In the genomic region with DNA sequence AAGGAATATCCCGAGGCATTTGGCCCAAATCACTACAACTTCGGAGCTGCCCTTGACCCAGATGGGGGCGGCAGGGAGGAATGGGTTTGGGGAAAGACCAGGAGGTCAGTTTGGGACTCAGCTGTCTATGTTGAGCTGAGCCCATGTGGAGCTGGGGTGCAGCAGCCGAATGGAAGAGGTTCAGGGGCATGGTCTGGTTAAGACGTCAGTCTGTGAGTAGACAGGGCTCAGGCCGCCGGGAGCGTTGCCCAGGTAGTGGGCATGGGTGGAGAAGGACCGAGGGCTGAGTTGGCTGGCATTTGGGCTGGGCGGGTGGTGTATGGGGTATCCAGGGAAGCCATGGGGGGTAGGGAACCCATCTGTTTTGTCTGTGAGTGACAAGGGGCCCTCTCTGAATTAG, we compare ENCODE assay signal across 16 cellular contexts. TPM values are rescaled to one million over a fixed set of nuclear protein-coding genes. Genes with fewer than 3 reads are reported as not detected.
A peak's percentile ranks its signal among the peaks of the same experiment; 100 is the strongest.
DNase-seq lines count a peak whose midpoint lies in the region; ATAC-seq and TF ChIP-seq lines count a peak whose summit lies in the region.
"Had no signal": no experiment of that assay in that cellular context is flagged by ENCODE, and none has a peak within 500 bp of the region (broad histone marks: within the 10 kb centered on the region; RNA-seq: fewer than 3 reads in every experiment).

No MANE protein-coding gene starts in this region.

- TF ChIP-seq CTCF in CD8-positive, alpha-beta T cell (IDR thresholded peaks at IDR 0.05) = no peak
- TF ChIP-seq CTCF in sigmoid colon (IDR thresholded peaks at IDR 0.05) = no peak

- H3K36me3 ChIP-seq in CD8-positive, alpha-beta T cell (ENCODE audit: insufficient read depth, low read length) = peaks cover 87% of the 10 kb centered on the region
- peaks cover 51 to 100% (median 84%) of the 10 kb centered on the region in 4 donors for H3K36me3 ChIP-seq in sigmoid colon
- H3K36me3 ChIP-seq in MG63 = peaks cover 82% of the 10 kb centered on the region

- peak overlapping the region; percentile 60 for H3K27ac Mint-ChIP-seq in activated naive CD4-positive, alpha-beta T cell treated with anti-CD3 and anti-CD28 coated beads, Interleukin-2, amount 10 ng/mL, durations not matched to agents 7 days and 5 days
- H3K27ac Mint-ChIP-seq in activated naive CD4-positive, alpha-beta T cell treated with anti-CD3 and anti-CD28 coated beads, Interleukin-2, amount 50 U/mL, for 72 hours = peak overlapping the region in 1 of 2 donors; percentile 69
- H3K27ac Mint-ChIP-seq in CD8-positive, alpha-beta T cell = peak overlapping the region; percentile 56
- peak overlapping the region; percentile 3 for H3K27ac Mint-ChIP-seq in activated T-helper 2 cell treated with anti-CD3 and anti-CD28 coated beads, Interferon-gamma antibody, Interleukin-2, Interleukin-4, amounts not matched to agents 10 μg/mL and 5 μg/mL and 100 μg/mL, durations not matched to agents 14 hours and 24 hours and 36 hours
- H3K27ac Mint-ChIP-seq: GM23338 had no signal

- H3K27me3 ChIP-seq in CD8-positive, alpha-beta T cell (ENCODE audit: insufficient read depth, low read length) = no peaks in the 10 kb centered on the region
- H3K27me3 ChIP-seq in sigmoid colon = no peaks in the 10 kb centered on the region
- H3K27me3 ChIP-seq in MG63 = no peaks in the 10 kb centered on the region
- H3K27me3 ChIP-seq: Peyer's patch had no signal

- peaks cover 58% of the 10 kb centered on the region for H3K36me3 Mint-ChIP-seq in activated naive CD4-positive, alpha-beta T cell treated with anti-CD3 and anti-CD28 coated beads, Interleukin-2, amount 10 ng/mL, durations not matched to agents 7 days and 5 days
- H3K36me3 Mint-ChIP-seq in activated naive CD4-positive, alpha-beta T cell treated with anti-CD3 and anti-CD28 coated beads, Interleukin-2, amount 50 U/mL, for 72 hours = peaks cover 23 to 33% of the 10 kb centered on the region in 2 donors
- H3K36me3 Mint-ChIP-seq in CD8-positive, alpha-beta T cell = peaks cover 79% of the 10 kb centered on the region
- peaks cover 74% of the 10 kb centered on the region for H3K36me3 Mint-ChIP-seq in activated T-helper 2 cell treated with anti-CD3 and anti-CD28 coated beads, Interferon-gamma antibody, Interleukin-2, Interleukin-4, amounts not matched to agents 10 μg/mL and 5 μg/mL and 100 μg/mL, durations not matched to agents 14 hours and 24 hours and 36 hours (ENCODE audit: low read depth)

- no peak overlapping the region for H3K4me3 ChIP-seq in CD8-positive, alpha-beta T cell (ENCODE audit: low read depth, low read length)
- H3K4me3 ChIP-seq in sigmoid colon = no peak overlapping the region
- H3K4me3 ChIP-seq in MG63 = no peak overlapping the region
- H3K4me3 ChIP-seq: GM23338, Peyer's patch had no signal

- 92 to 95% methylated on average over 10 of the region's 10 CpGs for WGBS in sigmoid colon, 2 donors

- no peaks in the 10 kb centered on the region for H3K27me3 Mint-ChIP-seq in activated naive CD4-positive, alpha-beta T cell treated with anti-CD3 and anti-CD28 coated beads, Interleukin-2, amount 10 ng/mL, durations not matched to agents 7 days and 5 days
- no peaks in the 10 kb centered on the region for H3K27me3 Mint-ChIP-seq in CD8-positive, alpha-beta T cell (ENCODE audit: low read depth)
- H3K27me3 Mint-ChIP-seq in activated T-helper 2 cell treated with anti-CD3 and anti-CD28 coated beads, Interferon-gamma antibody, Interleukin-2, Interleukin-4, amounts not matched to agents 10 μg/mL and 5 μg/mL and 100 μg/mL, durations not matched to agents 14 hours and 24 hours and 36 hours (ENCODE audit: low read depth) = no peaks in the 10 kb centered on the region

- no peak overlapping the region for H3K27ac ChIP-seq in CD8-positive, alpha-beta T cell (ENCODE audit: low read depth, low read length)
- H3K27ac ChIP-seq in sigmoid colon = no peak overlapping the region
- H3K27ac ChIP-seq: Peyer's patch had no signal

- peaks cover 6% of the 10 kb centered on the region for H3K4me1 Mint-ChIP-seq in activated naive CD4-positive, alpha-beta T cell treated with anti-CD3 and anti-CD28 coated beads, Interleukin-2, amount 10 ng/mL, durations not matched to agents 7 days and 5 days
- H3K4me1 Mint-ChIP-seq in CD8-positive, alpha-beta T cell (ENCODE audit: low read depth) = peaks cover 19% of the 10 kb centered on the region
- no peaks in the 10 kb centered on the region for H3K4me1 Mint-ChIP-seq in activated T-helper 2 cell treated with anti-CD3 and anti-CD28 coated beads, Interferon-gamma antibody, Interleukin-2, Interleukin-4, amounts not matched to agents 10 μg/mL and 5 μg/mL and 100 μg/mL, durations not matched to agents 14 hours and 24 hours and 36 hours (ENCODE audit: low read depth)
- H3K4me1 Mint-ChIP-seq: GM23338 had no signal

- TF ChIP-seq POLR2A in sigmoid colon (IDR thresholded peaks at IDR 0.05) = no peak

- POLR2A ChIA-PET in CD8-positive, alpha-beta T cell (lab: Charles Lee) = interaction anchor here (1.2 kb wide), 1 partner anchor 19 kb away, joined by 3 read pairs; no protein-coding TSS in a partner anchor

- intact Hi-C loops in CD8-positive, alpha-beta T cell (cut with DNase I, micrococcal nuclease) = no loop called here
- intact Hi-C loops in activated T-helper 2 cell treated with anti-CD3 and anti-CD28 coated beads, Interferon-gamma antibody, Interleukin-2, Interleukin-4, amounts not matched to agents 10 μg/mL and 5 μg/mL and 100 μg/mL, durations not matched to agents 14 hours and 24 hours and 36 hours (cut with micrococcal nuclease) = no loop called here
- intact Hi-C loops in sigmoid colon (cut with DNase I) = no loop called here

- DNase-seq in activated naive CD4-positive, alpha-beta T cell treated with anti-CD3 and anti-CD28 coated beads, Interleukin-2, amount 10 ng/mL, durations not matched to agents 7 days and 5 days = no peak
- DNase-seq in activated naive CD4-positive, alpha-beta T cell treated with anti-CD3 and anti-CD28 coated beads, Interleukin-2, amount 50 U/mL, for 72 hours (ENCODE audit: low spot score in 2 of 2) = no peak
- DNase-seq in CD8-positive, alpha-beta T cell = no peak
- no peak for DNase-seq in activated T-helper 2 cell treated with anti-CD3 and anti-CD28 coated beads, Interferon-gamma antibody, Interleukin-2, Interleukin-4, amounts not matched to agents 10 μg/mL and 5 μg/mL and 100 μg/mL, durations not matched to agents 14 hours and 24 hours and 36 hours (ENCODE audit: low spot score)
- DNase-seq in sigmoid colon = peak; percentile 62
- DNase-seq in epidermal melanocyte (ENCODE audit: insufficient read length, low spot score) = no peak
- DNase-seq in SIG-M5 (lab: John Stamatoyannopoulos, UW) = no peak
- DNase-seq in MG63 = no peak
- DNase-seq: AML-193, DMS 273 treated with DMSO at 0.1 percent for 48 hours, NCI-H1436 treated with DMSO at 0.1 percent for 48 hours, NCI-H2081, NCI-H510A treated with DMSO at 0.1 percent for 48 hours, Peyer's patch had no signal

- H3K9me3 Mint-ChIP-seq in activated naive CD4-positive, alpha-beta T cell treated with anti-CD3 and anti-CD28 coated beads, Interleukin-2, amount 10 ng/mL, durations not matched to agents 7 days and 5 days = no peaks in the 10 kb centered on the region
- H3K9me3 Mint-ChIP-seq in activated naive CD4-positive, alpha-beta T cell treated with anti-CD3 and anti-CD28 coated beads, Interleukin-2, amount 50 U/mL, for 72 hours = no peaks in the 10 kb centered on the region
- H3K9me3 Mint-ChIP-seq in CD8-positive, alpha-beta T cell = no peaks in the 10 kb centered on the region
- no peaks in the 10 kb centered on the region for H3K9me3 Mint-ChIP-seq in activated T-helper 2 cell treated with anti-CD3 and anti-CD28 coated beads, Interferon-gamma antibody, Interleukin-2, Interleukin-4, amounts not matched to agents 10 μg/mL and 5 μg/mL and 100 μg/mL, durations not matched to agents 14 hours and 24 hours and 36 hours
- H3K9me3 Mint-ChIP-seq: GM23338 had no signal

- H3K4me1 ChIP-seq in CD8-positive, alpha-beta T cell (ENCODE audit: insufficient read depth, low read length) = peaks cover 17% of the 10 kb centered on the region
- H3K4me1 ChIP-seq in sigmoid colon = no peaks in the 10 kb centered on the region
- H3K4me1 ChIP-seq: Peyer's patch had no signal

- no peaks in the 10 kb centered on the region for H3K9me3 ChIP-seq in CD8-positive, alpha-beta T cell (ENCODE audit: low read length)
- no peaks in the 10 kb centered on the region for H3K9me3 ChIP-seq in sigmoid colon
- H3K9me3 ChIP-seq in MG63 = no peaks in the 10 kb centered on the region
- H3K9me3 ChIP-seq: Peyer's patch had no signal

- ATAC-seq in activated naive CD4-positive, alpha-beta T cell treated with anti-CD3 and anti-CD28 coated beads, Interleukin-2, amount 50 U/mL, for 72 hours = no peak
- no peak for ATAC-seq in CD8-positive, alpha-beta T cell
- ATAC-seq: GM23338 had no signal

- no peak overlapping the region for H3K4me3 Mint-ChIP-seq in activated naive CD4-positive, alpha-beta T cell treated with anti-CD3 and anti-CD28 coated beads, Interleukin-2, amount 10 ng/mL, durations not matched to agents 7 days and 5 days
- H3K4me3 Mint-ChIP-seq in CD8-positive, alpha-beta T cell = no peak overlapping the region
- no peak overlapping the region for H3K4me3 Mint-ChIP-seq in activated T-helper 2 cell treated with anti-CD3 and anti-CD28 coated beads, Interferon-gamma antibody, Interleukin-2, Interleukin-4, amounts not matched to agents 10 μg/mL and 5 μg/mL and 100 μg/mL, durations not matched to agents 14 hours and 24 hours and 36 hours (ENCODE audit: low read depth)
- H3K4me3 Mint-ChIP-seq: GM23338 had no signal

- CTCF ChIA-PET in activated naive CD4-positive, alpha-beta T cell treated with anti-CD3 and anti-CD28 coated beads, Interleukin-2, amount 10 ng/mL, durations not matched to agents 7 days and 5 days (lab: Charles Lee) = no interaction called here
- CTCF ChIA-PET in CD8-positive, alpha-beta T cell (lab: Charles Lee) = interaction anchor here (0.9 to 1.3 kb wide), 3 partner anchors 9 to 23 kb away, joined by 3 to 4 read pairs (median 3); no protein-coding TSS in a partner anchor

- TF ChIP-seq EP300 in sigmoid colon (IDR thresholded peaks at IDR 0.05) = no peak

RNA-seq across cellular contexts. Expression of gene SCN1B, which starts 9.3 kb away (rescaled TPM):
- 1 to 10 TPM; 1.5 to 1.7 TPM for total RNA-seq in activated naive CD4-positive, alpha-beta T cell treated with anti-CD3 and anti-CD28 coated beads, Interleukin-2, amount 50 U/mL, for 72 hours
- 1 to 10 TPM; 1.9 to 2.3 TPM for total RNA-seq in CD8-positive, alpha-beta T cell
- total RNA-seq in activated T-helper 2 cell treated with anti-CD3 and anti-CD28 coated beads, Interferon-gamma antibody, Interleukin-2, Interleukin-4, amounts not matched to agents 10 μg/mL and 5 μg/mL and 100 μg/mL, durations not matched to agents 14 hours and 24 hours and 36 hours = 2.7 and 3.6 TPM in 2 replicates
- 10 to 100 TPM in 1 of 4 donors, 1 to 10 TPM in 3; 3.0 to 10.0 (median 6.6) TPM for total RNA-seq in sigmoid colon
- 1 to 10 TPM; 4.5 to 9.6 (median 4.9) TPM for polyA plus RNA-seq in sigmoid colon
- total RNA-seq in MG63 (2014; rRNA removed; shearing (Covaris generic); ENCODE audit: low replicate concordance) = 0.86 and 2.3 TPM in 2 replicates

RNA-seq across cellular contexts. Expression of gene HPN, which starts 20.5 kb away (rescaled TPM):
- not detected for total RNA-seq in activated naive CD4-positive, alpha-beta T cell treated with anti-CD3 and anti-CD28 coated beads, Interleukin-2, amount 50 U/mL, for 72 hours
- not detected for total RNA-seq in CD8-positive, alpha-beta T cell
- 0.07 and 0.11 TPM in 2 replicates for total RNA-seq in activated T-helper 2 cell treated with anti-CD3 and anti-CD28 coated beads, Interferon-gamma antibody, Interleukin-2, Interleukin-4, amounts not matched to agents 10 μg/mL and 5 μg/mL and 100 μg/mL, durations not matched to agents 14 hours and 24 hours and 36 hours
- under 1 TPM in 3 of 4 donors, not detected in 1; 0.36 to 0.95 (median 0.66) TPM for total RNA-seq in sigmoid colon
- polyA plus RNA-seq in sigmoid colon = 1 to 10 TPM in 1 of 3 donors, under 1 TPM in 1, not detected in 1; 0.61 to 1.8 TPM
- total RNA-seq in MG63 (2014; rRNA removed; shearing (Covaris generic); ENCODE audit: low replicate concordance) = not detected in 2 replicates
- total RNA-seq: Daoy had no signal

RNA-seq across cellular contexts. Expression of gene GRAMD1A, which starts 20.9 kb away (rescaled TPM):
- total RNA-seq in activated naive CD4-positive, alpha-beta T cell treated with anti-CD3 and anti-CD28 coated beads, Interleukin-2, amount 50 U/mL, for 72 hours = 100 to 1,000 TPM; 158 to 160 TPM
- total RNA-seq in CD8-positive, alpha-beta T cell = 100 to 1,000 TPM; 207 to 221 TPM
- total RNA-seq in activated T-helper 2 cell treated with anti-CD3 and anti-CD28 coated beads, Interferon-gamma antibody, Interleukin-2, Interleukin-4, amounts not matched to agents 10 μg/mL and 5 μg/mL and 100 μg/mL, durations not matched to agents 14 hours and 24 hours and 36 hours = 260 TPM in 2 replicates
- total RNA-seq in sigmoid colon = 10 to 100 TPM; 27.1 to 58.9 (median 43.0) TPM
- 10 to 100 TPM in 2 of 3 donors, 1 to 10 TPM in 1; 5.1 to 41.1 (median 12.0) TPM for polyA plus RNA-seq in sigmoid colon
- total RNA-seq in MG63 (2014; rRNA removed; shearing (Covaris generic); ENCODE audit: low replicate concordance) = 28.2 and 32.1 TPM in 2 replicates

RNA-seq across cellular contexts. Expression of gene ZNF792, which starts 57.0 kb away (rescaled TPM):
- 1 to 10 TPM; 6.4 to 9.7 TPM for total RNA-seq in activated naive CD4-positive, alpha-beta T cell treated with anti-CD3 and anti-CD28 coated beads, Interleukin-2, amount 50 U/mL, for 72 hours
- 1 to 10 TPM; 5.0 to 5.7 TPM for total RNA-seq in CD8-positive, alpha-beta T cell
- total RNA-seq in activated T-helper 2 cell treated with anti-CD3 and anti-CD28 coated beads, Interferon-gamma antibody, Interleukin-2, Interleukin-4, amounts not matched to agents 10 μg/mL and 5 μg/mL and 100 μg/mL, durations not matched to agents 14 hours and 24 hours and 36 hours = 9.9 and 10.0 TPM in 2 replicates
- 1 to 10 TPM; 3.1 to 6.4 (median 4.2) TPM for total RNA-seq in sigmoid colon
- 1 to 10 TPM; 1.4 to 3.0 (median 1.8) TPM for polyA plus RNA-seq in sigmoid colon
- 1.7 and 2.4 TPM in 2 replicates for total RNA-seq in MG63 (2014; rRNA removed; shearing (Covaris generic); ENCODE audit: low replicate concordance)
